In genomic region chr5:68215208-68215887, GRCh38 we compare ENCODE assay signal across 1 cellular context.
A peak's percentile ranks its signal among the peaks of the same experiment; 100 is the strongest.
TF ChIP-seq lines count a peak whose summit lies in the region.

PIK3R1 (plus strand) TSS chr5:68215756; CDS start chr5:68226676, 10,920 bp downstream.

TF ChIP-seq in HEK293, 187 proteins besides CTCF, POLR2A, EP300 and RAD21 (continued from another document and continues in another):
- TF ChIP-seq ZNF792 (tag by site-specific recombination; IDR thresholded peaks at IDR 0.05) = 0 out of 2 replicates have a peak, but pooled peaks have one; percentile 62
- TF ChIP-seq ZNF37A (tag by site-specific recombination; IDR thresholded peaks at IDR 0.05) = no peak
- no peak for TF ChIP-seq ZNF776 (tag by site-specific recombination; IDR thresholded peaks at IDR 0.05; ENCODE audit: borderline replicate concordance)
- no peak for TF ChIP-seq ZNF513 (tag by site-specific recombination; IDR thresholded peaks at IDR 0.05)
- peak; percentile 93 for TF ChIP-seq ZNF660 (tag by site-specific recombination; IDR thresholded peaks at IDR 0.05)
- TF ChIP-seq ZBTB11 (tag by site-specific recombination; conservative IDR thresholded peaks at IDR 0.05; ENCODE audit: low read depth) = peak; percentile 60
- TF ChIP-seq ZBTB6 (tag by site-specific recombination; IDR thresholded peaks at IDR 0.05) = peak; percentile 97
- no peak for TF ChIP-seq ZNF623 (tag by site-specific recombination; IDR thresholded peaks at IDR 0.05)
- no peak; the same call in 1 of the 2 replicates for TF ChIP-seq ZNF184 (tag by site-specific recombination; IDR thresholded peaks at IDR 0.05)
- TF ChIP-seq ZNF600 (tag by site-specific recombination; IDR thresholded peaks at IDR 0.05) = peak; percentile 99
- TF ChIP-seq PRDM6 (tag by site-specific recombination; IDR thresholded peaks at IDR 0.05) = no peak
- no peak for TF ChIP-seq ZNF555 (tag by site-specific recombination; conservative IDR thresholded peaks at IDR 0.05)
- no peak for TF ChIP-seq ZSCAN18 (tag by site-specific recombination; IDR thresholded peaks at IDR 0.05)
- TF ChIP-seq RBAK (tag by site-specific recombination; IDR thresholded peaks at IDR 0.05) = no peak
- no peak for TF ChIP-seq ZNF830 (tag by site-specific recombination; IDR thresholded peaks at IDR 0.05; ENCODE audit: low read depth)
- TF ChIP-seq ZBTB44 (tag by site-specific recombination; IDR thresholded peaks at IDR 0.05) = peak; percentile 8; the same call in 1 of the 2 replicates
- TF ChIP-seq ZFP37 (tag by site-specific recombination; IDR thresholded peaks at IDR 0.05) = peak; percentile 97
- TF ChIP-seq ZBTB48 (tag by site-specific recombination; IDR thresholded peaks at IDR 0.05) = no peak; the same call in none of the 2 replicates
- peak; percentile 39 for TF ChIP-seq ZFP69B (tag by site-specific recombination; IDR thresholded peaks at IDR 0.05)
- TF ChIP-seq SP2 (tag by site-specific recombination; IDR thresholded peaks at IDR 0.05) = peak; percentile 86
- TF ChIP-seq OVOL3 (tag by site-specific recombination; IDR thresholded peaks at IDR 0.05) = peak; percentile 32; the same call in 1 of the 2 replicates
- no peak for TF ChIP-seq ZNF654 (tag by site-specific recombination; IDR thresholded peaks at IDR 0.05; ENCODE audit: low read depth)
- TF ChIP-seq ZNF416 (tag by site-specific recombination; IDR thresholded peaks at IDR 0.05) = no peak
- peak; percentile 59 for TF ChIP-seq ZNF335 (tag by site-specific recombination; conservative IDR thresholded peaks at IDR 0.05)
- TF ChIP-seq ZBTB1 (tag by site-specific recombination; IDR thresholded peaks at IDR 0.05) = no peak
- TF ChIP-seq ZNF132 (tag by site-specific recombination; IDR thresholded peaks at IDR 0.05; ENCODE audit: borderline replicate concordance) = no peak
- 0 out of 2 replicates have a peak, but pooled peaks have one; percentile 62 for TF ChIP-seq GLI4 (tag by site-specific recombination; IDR thresholded peaks at IDR 0.05)
- TF ChIP-seq ZNF280C (tag by site-specific recombination; IDR thresholded peaks at IDR 0.05) = no peak
- TF ChIP-seq ZNF114 (tag by site-specific recombination; IDR thresholded peaks at IDR 0.05) = no peak
- no peak for TF ChIP-seq ZNF544 (tag by site-specific recombination; IDR thresholded peaks at IDR 0.05)
- 0 out of 2 replicates have a peak, but pooled peaks have one; percentile 39 for TF ChIP-seq ZBTB21 (tag by site-specific recombination; IDR thresholded peaks at IDR 0.05)
- TF ChIP-seq ZNF174 (tag by site-specific recombination; IDR thresholded peaks at IDR 0.05) = no peak
- TF ChIP-seq ZNF692 (tag by site-specific recombination; IDR thresholded peaks at IDR 0.05) = no peak; the same call in 1 of the 2 replicates
- no peak for TF ChIP-seq ZNF274 (IDR thresholded peaks at IDR 0.05; ENCODE audit: low read length)
- TF ChIP-seq ZNF274 (tag by site-specific recombination; IDR thresholded peaks at IDR 0.05; ENCODE audit: borderline replicate concordance) = no peak
- TF ChIP-seq ZNF146 (tag by site-specific recombination; IDR thresholded peaks at IDR 0.05) = no peak; the same call in 1 of the 2 replicates
- peak; percentile 84 for TF ChIP-seq ZFP3 (tag by site-specific recombination; IDR thresholded peaks at IDR 0.05; ENCODE audit: low read depth)
- no peak for TF ChIP-seq SCRT1 (tag by site-specific recombination; IDR thresholded peaks at IDR 0.05; ENCODE audit: borderline replicate concordance)
- no peak for TF ChIP-seq ZNF362 (tag by site-specific recombination; IDR thresholded peaks at IDR 0.05)
- no peak for TF ChIP-seq SALL2 (tag by site-specific recombination; IDR thresholded peaks at IDR 0.05; ENCODE audit: borderline replicate concordance)
- no peak for TF ChIP-seq ZNF18 (tag by site-specific recombination; IDR thresholded peaks at IDR 0.05)
- TF ChIP-seq ZNF426 (tag by site-specific recombination; IDR thresholded peaks at IDR 0.05) = no peak
- peak; percentile 58 for TF ChIP-seq ZNF596 (tag by site-specific recombination; IDR thresholded peaks at IDR 0.05)
- TF ChIP-seq ZNF791 (tag by site-specific recombination; IDR thresholded peaks at IDR 0.05) = no peak
- TF ChIP-seq ZNF777 (tag by site-specific recombination; IDR thresholded peaks at IDR 0.05; ENCODE audit: borderline replicate concordance) = no peak
- TF ChIP-seq ZNF214 (tag by site-specific recombination; IDR thresholded peaks at IDR 0.05; ENCODE audit: borderline replicate concordance) = no peak
- peak; percentile 94 for TF ChIP-seq ZNF423 (tag by site-specific recombination; IDR thresholded peaks at IDR 0.05)
- TF ChIP-seq ZNF391 (tag by site-specific recombination; IDR thresholded peaks at IDR 0.05; ENCODE audit: borderline replicate concordance, low read depth) = peak; percentile 66; the same call in 1 of the 2 replicates
- peak; percentile 90 for TF ChIP-seq EGR2 (tag by site-specific recombination; IDR thresholded peaks at IDR 0.05; ENCODE audit: low read depth)
- TF ChIP-seq ZNF521 (tag by site-specific recombination; IDR thresholded peaks at IDR 0.05) = no peak
